Comparison of ENCODE assay signal across 33 cellular contexts in the genomic region with DNA sequence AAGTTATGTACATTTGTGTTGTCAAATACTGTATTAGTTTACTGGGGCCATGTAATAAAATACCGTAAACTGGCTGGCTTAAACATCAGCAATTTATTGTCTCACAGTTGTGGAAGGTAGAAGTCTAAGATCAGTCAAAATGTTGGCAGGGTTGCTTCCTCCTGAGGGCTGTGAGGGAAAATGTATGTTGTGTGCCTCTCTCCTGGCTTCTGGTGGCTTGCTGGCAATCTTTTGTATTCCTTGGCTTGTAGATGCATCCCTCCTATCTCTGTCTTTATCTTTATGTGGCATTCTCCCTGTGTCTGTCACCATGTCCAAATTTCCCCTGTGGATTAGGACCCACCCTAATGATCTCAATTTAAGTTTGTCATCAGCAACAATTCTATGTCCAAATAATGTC.
"Had no signal": no experiment of that assay in that cellular context is flagged by ENCODE, and none has a peak within 500 bp of the region (broad histone marks: within the 10 kb centered on the region; RNA-seq: fewer than 3 reads in every experiment).

No MANE protein-coding gene starts in this region.

- H3K4me3 Mint-ChIP-seq: activated CD4-positive, alpha-beta memory T cell treated with anti-CD3 and anti-CD28 coated beads for 36 hours; activated CD4-positive, alpha-beta T cell treated with anti-CD3 and anti-CD28 coated beads for 36 hours; activated CD4-positive, alpha-beta T cell treated with anti-CD3 and anti-CD28 coated beads, Interleukin-2, amount 10 ng/mL, durations not matched to agents 24 days and 14 days; activated CD8-positive, alpha-beta memory T cell treated with anti-CD3 and anti-CD28 coated beads, Interleukin-2, amount 10 ng/mL, durations not matched to agents 7 days and 5 days; activated CD8-positive, alpha-beta T cell treated with anti-CD3 and anti-CD28 coated beads, Interleukin-2, amount 10 ng/mL, durations not matched to agents 7 days and 5 days; activated naive CD8-positive, alpha-beta T cell; activated T-helper 17 cell treated with anti-CD3 and anti-CD28 coated beads, Interleukin-2, amount 50 U/mL, for 72 hours; central memory CD8-positive, alpha-beta T cell; dendritic cell treated with granulocyte-macrophage colony-stimulating factor and Interleukin-4, amounts not matched to agents 40 ng/mL and 50 ng/mL, for 4 days; endodermal cell; T-cell; T-helper 17 cell; T-helper 2 cell treated with Interferon-gamma antibody and Interleukin-4, amounts not matched to agents 5 μg/mL and 100 μg/mL, for 36 hours had no signal

- DNase-seq: activated CD4-positive, alpha-beta memory T cell treated with anti-CD3 and anti-CD28 coated beads for 36 hours; activated CD4-positive, alpha-beta T cell treated with anti-CD3 and anti-CD28 coated beads for 36 hours; activated CD4-positive, alpha-beta T cell treated with anti-CD3 and anti-CD28 coated beads, Interleukin-2, amount 10 ng/mL, durations not matched to agents 24 days and 14 days; activated CD4-positive, CD25-positive, alpha-beta regulatory T cell; activated CD4-positive, CD25-positive, alpha-beta regulatory T cell treated with anti-CD3 and anti-CD28 coated beads, Interleukin-2, amount 50 U/mL, for 72 hours; activated CD8-positive, alpha-beta memory T cell treated with anti-CD3 and anti-CD28 coated beads, Interleukin-2, amount 10 ng/mL, durations not matched to agents 7 days and 5 days; activated CD8-positive, alpha-beta memory T cell treated with anti-CD3 and anti-CD28 coated beads, Interleukin-2, amount 50 U/mL, for 4 hours; activated CD8-positive, alpha-beta T cell treated with anti-CD3 and anti-CD28 coated beads, Interleukin-2, amount 10 ng/mL, durations not matched to agents 7 days and 5 days; activated effector memory CD4-positive, alpha-beta T cell treated with Interleukin-2 at 50 U/mL for 16 hours; activated gamma-delta T cell treated with Interleukin-2 at 50 U/mL for 16 hours; activated naive CD4-positive, alpha-beta T cell treated with anti-CD3 and anti-CD28 coated beads, Interleukin-2, amount 50 U/mL, for 16 hours; activated naive CD4-positive, alpha-beta T cell treated with Interleukin-2 at 50 U/mL for 16 hours; activated T-cell treated with anti-CD3 and anti-CD28 coated beads, Interleukin-2, amount 50 U/mL, for 1 hour; amniotic stem cell; anterior cingulate cortex; brain microvascular endothelial cell; dorsolateral prefrontal cortex; effector memory CD4-positive, alpha-beta T cell; endodermal cell; foreskin keratinocyte; gastrocnemius medialis; glutamatergic neuron; heart left ventricle; T-cell; T-helper 17 cell; T1000 had no signal

- H3K9me3 ChIP-seq: esophagus muscularis mucosa, gastrocnemius medialis, heart left ventricle had no signal

- ATAC-seq: activated CD4-positive, alpha-beta T cell treated with anti-CD3 and anti-CD28 coated beads for 36 hours; activated CD8-positive, alpha-beta memory T cell treated with anti-CD3 and anti-CD28 coated beads, Interleukin-2, amount 10 ng/mL, durations not matched to agents 7 days and 5 days; activated CD8-positive, alpha-beta T cell treated with anti-CD3 and anti-CD28 coated beads, Interleukin-2, amount 10 ng/mL, durations not matched to agents 7 days and 5 days; activated T-helper 17 cell treated with anti-CD3 and anti-CD28 coated beads, Interleukin-2, amount 50 U/mL, for 72 hours; foreskin keratinocyte; gastrocnemius medialis; heart left ventricle; T-cell; T-helper 17 cell had no signal

- H3K4me1 ChIP-seq: esophagus muscularis mucosa, foreskin keratinocyte, gastrocnemius medialis had no signal

- H3K27me3 ChIP-seq: brain microvascular endothelial cell, dorsolateral prefrontal cortex, esophagus muscularis mucosa, foreskin keratinocyte, gastrocnemius medialis, heart left ventricle had no signal

- H3K27ac Mint-ChIP-seq: activated CD4-positive, alpha-beta memory T cell treated with anti-CD3 and anti-CD28 coated beads for 36 hours; activated CD4-positive, alpha-beta T cell treated with anti-CD3 and anti-CD28 coated beads for 36 hours; activated CD4-positive, alpha-beta T cell treated with anti-CD3 and anti-CD28 coated beads, Interleukin-2, amount 10 ng/mL, durations not matched to agents 24 days and 14 days; activated CD8-positive, alpha-beta memory T cell treated with anti-CD3 and anti-CD28 coated beads, Interleukin-2, amount 10 ng/mL, durations not matched to agents 7 days and 5 days; activated CD8-positive, alpha-beta T cell treated with anti-CD3 and anti-CD28 coated beads, Interleukin-2, amount 10 ng/mL, durations not matched to agents 7 days and 5 days; activated naive CD8-positive, alpha-beta T cell; activated T-helper 17 cell treated with anti-CD3 and anti-CD28 coated beads, Interleukin-2, amount 50 U/mL, for 72 hours; dendritic cell treated with granulocyte-macrophage colony-stimulating factor and Interleukin-4, amounts not matched to agents 40 ng/mL and 50 ng/mL, for 4 days; endodermal cell; T-helper 17 cell; T-helper 2 cell treated with Interferon-gamma antibody and Interleukin-4, amounts not matched to agents 5 μg/mL and 100 μg/mL, for 36 hours had no signal

- H3K9me3 Mint-ChIP-seq: activated CD4-positive, alpha-beta memory T cell treated with anti-CD3 and anti-CD28 coated beads for 36 hours; activated CD4-positive, alpha-beta T cell treated with anti-CD3 and anti-CD28 coated beads, Interleukin-2, amount 10 ng/mL, durations not matched to agents 24 days and 14 days; activated T-helper 17 cell treated with anti-CD3 and anti-CD28 coated beads, Interleukin-2, amount 50 U/mL, for 72 hours; central memory CD8-positive, alpha-beta T cell; dendritic cell treated with granulocyte-macrophage colony-stimulating factor and Interleukin-4, amounts not matched to agents 40 ng/mL and 50 ng/mL, for 4 days; endodermal cell; T-cell; T-helper 2 cell treated with Interferon-gamma antibody and Interleukin-4, amounts not matched to agents 5 μg/mL and 100 μg/mL, for 36 hours had no signal

- H3K4me1 Mint-ChIP-seq: activated CD4-positive, alpha-beta T cell treated with anti-CD3 and anti-CD28 coated beads for 36 hours; activated CD4-positive, alpha-beta T cell treated with anti-CD3 and anti-CD28 coated beads, Interleukin-2, amount 10 ng/mL, durations not matched to agents 24 days and 14 days; activated CD8-positive, alpha-beta memory T cell treated with anti-CD3 and anti-CD28 coated beads, Interleukin-2, amount 10 ng/mL, durations not matched to agents 7 days and 5 days; activated T-helper 17 cell treated with anti-CD3 and anti-CD28 coated beads, Interleukin-2, amount 50 U/mL, for 72 hours; endodermal cell; T-cell had no signal

- H3K27ac ChIP-seq: brain microvascular endothelial cell, coronary artery, dorsolateral prefrontal cortex, esophagus muscularis mucosa, foreskin keratinocyte, gastrocnemius medialis, heart left ventricle had no signal

- H3K4me3 ChIP-seq: coronary artery, dorsolateral prefrontal cortex, esophagus muscularis mucosa, gastrocnemius medialis, heart left ventricle had no signal

- H3K27me3 Mint-ChIP-seq: activated CD4-positive, alpha-beta memory T cell treated with anti-CD3 and anti-CD28 coated beads for 36 hours; activated CD4-positive, alpha-beta T cell treated with anti-CD3 and anti-CD28 coated beads for 36 hours; activated CD4-positive, alpha-beta T cell treated with anti-CD3 and anti-CD28 coated beads, Interleukin-2, amount 10 ng/mL, durations not matched to agents 24 days and 14 days; activated CD8-positive, alpha-beta memory T cell treated with anti-CD3 and anti-CD28 coated beads, Interleukin-2, amount 10 ng/mL, durations not matched to agents 7 days and 5 days; activated naive CD8-positive, alpha-beta T cell; activated T-helper 17 cell treated with anti-CD3 and anti-CD28 coated beads, Interleukin-2, amount 50 U/mL, for 72 hours; central memory CD8-positive, alpha-beta T cell; dendritic cell treated with granulocyte-macrophage colony-stimulating factor and Interleukin-4, amounts not matched to agents 40 ng/mL and 50 ng/mL, for 4 days; T-cell; T-helper 17 cell had no signal
